ENCODE assay signal across 10 cellular contexts in genomic region chr1:202586018-202586821, GRCh38.
DNase-seq lines count a peak whose midpoint lies in the region; ATAC-seq, FAIRE-seq and TF ChIP-seq lines count a peak whose summit lies in the region.
"Had no signal": no experiment of that assay in that cellular context is flagged by ENCODE, and none has a peak within 500 bp of the region (broad histone marks: within the 10 kb centered on the region; RNA-seq: fewer than 3 reads in every experiment).

No MANE protein-coding gene starts in this region.

- peak overlapping the region; percentile 96 for H3K27ac ChIP-seq in epithelial cell of prostate

- no peak for ATAC-seq in GM19467 (IDR thresholded peaks at IDR 0.05; ENCODE audit: unreplicated experiment)
- no peak for ATAC-seq in activated naive CD8-positive, alpha-beta T cell treated with anti-CD3 and anti-CD28 coated beads, Interleukin-2, amount 50 U/mL, for 24 hours

- H3K27ac Mint-ChIP-seq in activated naive CD8-positive, alpha-beta T cell treated with anti-CD3 and anti-CD28 coated beads, Interleukin-2, amount 50 U/mL, for 24 hours: no peak overlapping the region
- H3K27ac Mint-ChIP-seq: activated naive CD8-positive, alpha-beta T cell treated with anti-CD3 and anti-CD28 coated beads, Interleukin-2, amount 10 ng/mL, durations not matched to agents 7 days and 5 days had no signal

- no peak for DNase-seq in GM12891 (ENCODE audit: insufficient read length, low spot score)
- DNase-seq in NCI-H345 (lab: John Stamatoyannopoulos, UW): peak; percentile 41
- no peak for DNase-seq in epithelial cell of prostate (ENCODE audit: low read depth, low spot score)
- DNase-seq in putamen (ENCODE audit: low spot score): peak; percentile 39
- no peak for DNase-seq in activated naive CD8-positive, alpha-beta T cell treated with anti-CD3 and anti-CD28 coated beads, Interleukin-2, amount 50 U/mL, for 24 hours
- no peak for DNase-seq in HTR-8/SVneo (ENCODE audit: insufficient read length, low spot score)
- DNase-seq in GOT3 (lab: John Stamatoyannopoulos, UW): no peak
- DNase-seq: activated naive CD8-positive, alpha-beta T cell treated with anti-CD3 and anti-CD28 coated beads, Interleukin-2, amount 10 ng/mL, durations not matched to agents 7 days and 5 days had no signal

- no peak overlapping the region for H3K4me3 Mint-ChIP-seq in activated naive CD8-positive, alpha-beta T cell treated with anti-CD3 and anti-CD28 coated beads, Interleukin-2, amount 50 U/mL, for 24 hours
- H3K4me3 Mint-ChIP-seq: activated naive CD8-positive, alpha-beta T cell treated with anti-CD3 and anti-CD28 coated beads, Interleukin-2, amount 10 ng/mL, durations not matched to agents 7 days and 5 days had no signal

- no peak for FAIRE-seq in GM12891 (lab: Jason Lieb, UNC)
- FAIRE-seq in HTR-8/SVneo (lab: Jason Lieb, UNC): no peak
- FAIRE-seq: H1 had no signal

- TF ChIP-seq POLR2A in GM12891 (IDR thresholded peaks at IDR 0.05; ENCODE audit: low read depth, low read length): no peak

- H3K4me1 Mint-ChIP-seq in activated naive CD8-positive, alpha-beta T cell treated with anti-CD3 and anti-CD28 coated beads, Interleukin-2, amount 50 U/mL, for 24 hours: peaks cover 2% of the 10 kb centered on the region

- no peaks in the 10 kb centered on the region for H3K9me3 Mint-ChIP-seq in activated naive CD8-positive, alpha-beta T cell treated with anti-CD3 and anti-CD28 coated beads, Interleukin-2, amount 50 U/mL, for 24 hours
- H3K9me3 Mint-ChIP-seq: activated naive CD8-positive, alpha-beta T cell treated with anti-CD3 and anti-CD28 coated beads, Interleukin-2, amount 10 ng/mL, durations not matched to agents 7 days and 5 days had no signal

- peaks cover 3% of the 10 kb centered on the region for H3K36me3 Mint-ChIP-seq in activated naive CD8-positive, alpha-beta T cell treated with anti-CD3 and anti-CD28 coated beads, Interleukin-2, amount 50 U/mL, for 24 hours (ENCODE audit: low read depth)

- no peaks in the 10 kb centered on the region for H3K27me3 Mint-ChIP-seq in activated naive CD8-positive, alpha-beta T cell treated with anti-CD3 and anti-CD28 coated beads, Interleukin-2, amount 50 U/mL, for 24 hours
- H3K27me3 Mint-ChIP-seq: activated naive CD8-positive, alpha-beta T cell treated with anti-CD3 and anti-CD28 coated beads, Interleukin-2, amount 10 ng/mL, durations not matched to agents 7 days and 5 days had no signal

TF ChIP-seq in GM12891, 5 proteins besides CTCF, POLR2A, EP300 and RAD21:
- TF ChIP-seq POU2F2 (IDR thresholded peaks at IDR 0.05; ENCODE audit: low read depth, low read length) (no peak), PAX5 (IDR thresholded peaks at IDR 0.05; ENCODE audit: insufficient read depth, low read length, severe bottlenecking) (no peak), SPI1 (IDR thresholded peaks at IDR 0.05; ENCODE audit: low read depth, low read length) (peak; percentile 55)

Comparison
In these comparisons a context has a peak if more than half of its experiments do, and no peak if none do; other contexts are left out.
1. DNase-seq: peak in NCI-H345 (single experiment) and putamen (single experiment); none in GM12891 (single experiment), epithelial cell of prostate (single experiment), activated naive CD8-positive, alpha-beta T cell treated with anti-CD3 and anti-CD28 coated beads, Interleukin-2, amount 50 U/mL, for 24 hours (single experiment), HTR-8/SVneo (single experiment) and GOT3 (single experiment).